In genomic region chr7:3153118-3153517, GRCh38 we compare ENCODE assay signal across 22 cellular contexts.
"Had no signal": no experiment of that assay in that cellular context is flagged by ENCODE, and none has a peak within 500 bp of the region (broad histone marks: within the 10 kb centered on the region; RNA-seq: fewer than 3 reads in every experiment).

No MANE protein-coding gene starts in this region.

- H3K27ac ChIP-seq: adrenal gland, SJSA1 had no signal

- H3K27me3 ChIP-seq: adrenal gland, SJSA1 had no signal

- H3K9me3 Mint-ChIP-seq: activated CD8-positive, alpha-beta T cell treated with anti-CD3 and anti-CD28 coated beads for 36 hours; activated T-cell treated with anti-CD3 and anti-CD28 coated beads, Interleukin-2, amount 50 U/mL, for 24 hours had no signal

- H3K36me3 ChIP-seq: adrenal gland, SJSA1 had no signal

- DNase-seq: activated CD8-positive, alpha-beta T cell treated with anti-CD3 and anti-CD28 coated beads for 36 hours; activated gamma-delta T cell; activated naive CD4-positive, alpha-beta T cell treated with anti-CD3 and anti-CD28 coated beads, Interleukin-2, amount 50 U/mL, for 16 hours; activated naive CD8-positive, alpha-beta T cell treated with anti-CD3 and anti-CD28 coated beads, Interleukin-2, amount 10 ng/mL, durations not matched to agents 7 days and 5 days; activated T-cell treated with anti-CD3 and anti-CD28 coated beads, Interleukin-2, amount 50 U/mL, for 24 hours; adrenal gland; anterior cingulate cortex; cerebellar nuclear complex; Karpas-422; MM.1S; NCI-H1105 treated with DMSO at 0.1 percent for 48 hours; NCI-H1930; NCI-H2171; NCI-H2227 treated with DMSO at 0.1 percent for 48 hours; NCI-H446 treated with DMSO at 0.1 percent for 48 hours; NCI-H524 treated with DMSO at 0.1 percent for 48 hours; NCI-H82; SHP77 had no signal

- H3K9me3 ChIP-seq: adrenal gland, SJSA1 had no signal

- H3K4me3 ChIP-seq: adrenal gland, K562, SJSA1 had no signal

- ATAC-seq: activated CD8-positive, alpha-beta T cell treated with anti-CD3 and anti-CD28 coated beads for 36 hours; K562; WTC11 had no signal

- H3K27ac Mint-ChIP-seq: activated CD8-positive, alpha-beta T cell treated with anti-CD3 and anti-CD28 coated beads for 36 hours; activated naive CD8-positive, alpha-beta T cell treated with anti-CD3 and anti-CD28 coated beads, Interleukin-2, amount 10 ng/mL, durations not matched to agents 7 days and 5 days; activated T-cell treated with anti-CD3 and anti-CD28 coated beads, Interleukin-2, amount 50 U/mL, for 24 hours; T-helper 1 cell treated with Interleukin-12 subunit alpha and Interleukin-12 subunit beta and Interleukin-4 antibody, amounts not matched to agents 30 μg/mL and 1 μg/mL, for 36 hours; WTC11 had no signal

- H3K36me3 Mint-ChIP-seq: activated naive CD8-positive, alpha-beta T cell treated with anti-CD3 and anti-CD28 coated beads, Interleukin-2, amount 10 ng/mL, durations not matched to agents 7 days and 5 days had no signal

- H3K27me3 Mint-ChIP-seq: activated CD8-positive, alpha-beta T cell treated with anti-CD3 and anti-CD28 coated beads for 36 hours; activated T-cell treated with anti-CD3 and anti-CD28 coated beads, Interleukin-2, amount 50 U/mL, for 24 hours had no signal

- H3K4me3 Mint-ChIP-seq: activated CD8-positive, alpha-beta T cell treated with anti-CD3 and anti-CD28 coated beads for 36 hours; activated naive CD8-positive, alpha-beta T cell treated with anti-CD3 and anti-CD28 coated beads, Interleukin-2, amount 10 ng/mL, durations not matched to agents 7 days and 5 days; activated T-cell treated with anti-CD3 and anti-CD28 coated beads, Interleukin-2, amount 50 U/mL, for 24 hours; T-helper 1 cell treated with Interleukin-12 subunit alpha and Interleukin-12 subunit beta and Interleukin-4 antibody, amounts not matched to agents 30 μg/mL and 1 μg/mL, for 36 hours; WTC11 had no signal

- H3K4me1 ChIP-seq: adrenal gland had no signal
